Comparison of ENCODE assay signal across 1 cellular context in the genomic region with DNA sequence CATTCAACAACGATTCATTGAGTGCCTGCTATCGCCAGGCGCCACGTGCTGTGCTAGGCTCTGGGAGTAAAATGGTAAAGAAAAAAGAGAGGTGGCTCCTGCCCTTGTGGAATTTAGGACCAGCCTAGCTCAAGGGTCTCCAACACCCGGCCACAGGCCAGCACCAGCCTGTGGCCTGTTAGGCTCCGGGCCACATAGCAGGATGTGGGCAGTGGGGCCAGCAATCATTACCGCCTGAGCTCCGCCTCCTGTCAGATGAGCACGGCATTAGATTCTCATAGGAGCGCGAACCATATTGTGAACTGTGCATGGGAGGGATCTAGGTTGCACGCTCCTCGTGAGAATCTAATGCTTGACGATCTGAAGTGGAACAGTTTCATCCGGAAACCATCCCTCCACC.
TF ChIP-seq lines count a peak whose summit lies in the region.

No MANE protein-coding gene starts in this region.

TF ChIP-seq in HepG2, 621 proteins besides CTCF, POLR2A, EP300 and RAD21 (continued from another document):
- TF ChIP-seq ZNF597 (CRISPR knock-in tag; IDR thresholded peaks at IDR 0.05) (no peak), ZNF7 (CRISPR knock-in tag; IDR thresholded peaks at IDR 0.05) (no peak), XBP1 (CRISPR knock-in tag; IDR thresholded peaks at IDR 0.05) (no peak), ZNF280D (CRISPR knock-in tag; IDR thresholded peaks at IDR 0.05) (no peak), ZNF496 (CRISPR knock-in tag; IDR thresholded peaks at IDR 0.05; ENCODE audit: insufficient replicate concordance) (no peak), ZNF468 (CRISPR knock-in tag; IDR thresholded peaks at IDR 0.05) (no peak), UBTF (CRISPR knock-in tag; IDR thresholded peaks at IDR 0.05) (no peak), HNF4G (IDR thresholded peaks at IDR 0.05; ENCODE audit: borderline replicate concordance, low read depth, low read length) (no peak), HNF4G (CRISPR knock-in tag; IDR thresholded peaks at IDR 0.05; ENCODE audit: borderline replicate concordance, low read depth) (no peak), ZEB1 (IDR thresholded peaks at IDR 0.05; ENCODE audit: insufficient replicate concordance, low read depth) (no peak), ZHX1 (CRISPR knock-in tag; IDR thresholded peaks at IDR 0.05; ENCODE audit: low read depth) (no peak), TOE1 (CRISPR knock-in tag; IDR thresholded peaks at IDR 0.05) (no peak), ZNF484 (CRISPR knock-in tag; IDR thresholded peaks at IDR 0.05; ENCODE audit: borderline replicate concordance, low read depth) (no peak), BCLAF1 (IDR thresholded peaks at IDR 0.05) (no peak), ZBTB21 (CRISPR knock-in tag; IDR thresholded peaks at IDR 0.05) (no peak), ZNF276 (CRISPR knock-in tag; IDR thresholded peaks at IDR 0.05; ENCODE audit: low read depth) (no peak), ELK4 (CRISPR knock-in tag; IDR thresholded peaks at IDR 0.05; ENCODE audit: borderline replicate concordance) (no peak), RCOR2 (CRISPR knock-in tag; IDR thresholded peaks at IDR 0.05) (no peak)
- TF ChIP-seq, protein P1, sequence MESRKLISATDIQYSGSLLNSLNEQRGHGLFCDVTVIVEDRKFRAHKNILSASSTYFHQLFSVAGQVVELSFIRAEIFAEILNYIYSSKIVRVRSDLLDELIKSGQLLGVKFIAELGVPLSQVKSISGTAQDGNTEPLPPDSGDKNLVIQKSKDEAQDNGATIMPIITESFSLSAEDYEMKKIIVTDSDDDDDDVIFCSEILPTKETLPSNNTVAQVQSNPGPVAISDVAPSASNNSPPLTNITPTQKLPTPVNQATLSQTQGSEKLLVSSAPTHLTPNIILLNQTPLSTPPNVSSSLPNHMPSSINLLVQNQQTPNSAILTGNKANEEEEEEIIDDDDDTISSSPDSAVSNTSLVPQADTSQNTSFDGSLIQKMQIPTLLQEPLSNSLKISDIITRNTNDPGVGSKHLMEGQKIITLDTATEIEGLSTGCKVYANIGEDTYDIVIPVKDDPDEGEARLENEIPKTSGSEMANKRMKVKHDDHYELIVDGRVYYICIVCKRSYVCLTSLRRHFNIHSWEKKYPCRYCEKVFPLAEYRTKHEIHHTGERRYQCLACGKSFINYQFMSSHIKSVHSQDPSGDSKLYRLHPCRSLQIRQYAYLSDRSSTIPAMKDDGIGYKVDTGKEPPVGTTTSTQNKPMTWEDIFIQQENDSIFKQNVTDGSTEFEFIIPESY (CRISPR knock-in tag; IDR thresholded peaks at IDR 0.05), result peak; percentile 53
- TF ChIP-seq, protein P2, sequence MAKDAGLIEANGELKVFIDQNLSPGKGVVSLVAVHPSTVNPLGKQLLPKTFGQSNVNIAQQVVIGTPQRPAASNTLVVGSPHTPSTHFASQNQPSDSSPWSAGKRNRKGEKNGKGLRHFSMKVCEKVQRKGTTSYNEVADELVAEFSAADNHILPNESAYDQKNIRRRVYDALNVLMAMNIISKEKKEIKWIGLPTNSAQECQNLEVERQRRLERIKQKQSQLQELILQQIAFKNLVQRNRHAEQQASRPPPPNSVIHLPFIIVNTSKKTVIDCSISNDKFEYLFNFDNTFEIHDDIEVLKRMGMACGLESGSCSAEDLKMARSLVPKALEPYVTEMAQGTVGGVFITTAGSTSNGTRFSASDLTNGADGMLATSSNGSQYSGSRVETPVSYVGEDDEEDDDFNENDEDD (CRISPR knock-in tag; IDR thresholded peaks at IDR 0.05; ENCODE audit: borderline replicate concordance), result no peak
